Comparison of ENCODE assay signal across 17 cellular contexts in the genomic region with DNA sequence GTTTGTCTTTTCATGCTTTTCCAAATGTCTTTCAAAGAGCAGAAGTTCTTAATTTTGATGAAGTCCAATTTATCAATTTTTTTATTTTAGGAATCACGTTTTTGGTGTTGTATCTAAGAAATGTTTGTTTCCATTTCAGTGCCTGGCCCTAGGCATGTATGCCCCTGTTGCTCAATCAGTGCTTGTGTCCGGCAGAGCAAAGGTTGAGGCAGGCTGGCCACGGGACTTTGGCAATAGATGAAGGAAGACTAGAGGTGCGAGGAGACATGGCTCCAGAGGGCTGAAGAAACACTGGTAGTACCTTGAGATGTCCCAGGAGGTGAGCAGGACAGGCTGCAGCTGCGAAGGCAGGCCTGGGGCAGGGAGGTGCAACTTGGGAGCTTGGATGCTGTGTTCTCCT. TPM values are rescaled to one million over a fixed set of nuclear protein-coding genes. Genes with fewer than 3 reads are reported as not detected.
DNase-seq lines count a peak whose midpoint lies in the region; ATAC-seq and TF ChIP-seq lines count a peak whose summit lies in the region.
"Had no signal": no experiment of that assay in that cellular context is flagged by ENCODE, and none has a peak within 500 bp of the region (broad histone marks: within the 10 kb centered on the region; RNA-seq: fewer than 3 reads in every experiment).

No MANE protein-coding gene starts in this region.

- no peaks in the 10 kb centered on the region for H3K9me2 ChIP-seq in Loucy (replicated peaks; ENCODE audit: low read depth, low read length)

- peak overlapping the region; percentile 80 to 99 (median 90) for H3K27ac Mint-ChIP-seq in immature natural killer cell
- H3K27ac Mint-ChIP-seq: CD4-positive, alpha-beta memory T cell; H9 had no signal

- no peaks in the 10 kb centered on the region for H3K79me2 ChIP-seq in Loucy (ENCODE audit: insufficient read depth, low read length)

- no peak overlapping the region for H3K4me2 ChIP-seq in Loucy (ENCODE audit: low read depth, low read length, poor library complexity, severe bottlenecking)

- peak overlapping the region; percentile 18 for H3K9ac ChIP-seq in Loucy (ENCODE audit: low read depth, low read length, poor library complexity, severe bottlenecking)

- 37% methylated on average over 5 of the region's 5 CpGs for WGBS in right lobe of liver (ENCODE audit: insufficient coverage, low coverage, low lambda C conversion rate, missing lambda C conversion rate)

- H3K36me3 ChIP-seq in Loucy (ENCODE audit: insufficient read depth, low read length) (no peaks in the 10 kb centered on the region), right lobe of liver (no peaks in the 10 kb centered on the region)
- H3K36me3 ChIP-seq: BE2C had no signal

- no peak for TF ChIP-seq POLR2A in right lobe of liver (IDR thresholded peaks at IDR 0.05)

- peaks cover 17 to 22% (median 19%) of the 10 kb centered on the region in 3 donors for H3K27me3 Mint-ChIP-seq in immature natural killer cell (ENCODE audit: low read depth in 3 of 3)

- H3F3A ChIP-seq in Loucy (ENCODE audit: low read depth), result no peaks in the 10 kb centered on the region

- H3K9me3 Mint-ChIP-seq in immature natural killer cell, result no peaks in the 10 kb centered on the region

- intact Hi-C loops in right lobe of liver (cut with DNase I) (no loop called here), sciatic nerve (cut with DNase I) (no loop called here)

- no peak overlapping the region for H3K27ac ChIP-seq in right lobe of liver

- no peak overlapping the region for H3K4me3 ChIP-seq in Loucy (ENCODE audit: low read length, poor library complexity, severe bottlenecking)
- H3K4me3 ChIP-seq in right lobe of liver, result no peak overlapping the region
- H3K4me3 ChIP-seq: K562 had no signal

- no peaks in the 10 kb centered on the region for H4K20me1 ChIP-seq in Loucy (ENCODE audit: insufficient read depth, low read length, poor library complexity, severe bottlenecking)

- no peak overlapping the region for H2AFZ ChIP-seq in Loucy (ENCODE audit: low read length)

- no peaks in the 10 kb centered on the region for H3K36me3 Mint-ChIP-seq in immature natural killer cell
- H3K36me3 Mint-ChIP-seq: CD4-positive, alpha-beta memory T cell had no signal

- peaks cover 7% of the 10 kb centered on the region; the same call in 1 of the 2 replicates for H3K9me3 ChIP-seq in Loucy (ENCODE audit: insufficient read depth, low read depth, low read length)
- H3K9me3 ChIP-seq in right lobe of liver, result peaks cover 0 to 4% (median 0%) of the 10 kb centered on the region in 4 donors
- H3K9me3 ChIP-seq: BE2C had no signal

- TF ChIP-seq CTCF in Loucy (conservative IDR thresholded peaks at IDR 0.05; ENCODE audit: low read length) (no peak), right lobe of liver (IDR thresholded peaks at IDR 0.05) (no peak), GM13977 (IDR thresholded peaks at IDR 0.05; ENCODE audit: extremely low read depth, insufficient read depth, missing control alignments) (no peak)

- ATAC-seq in right lobe of liver (peak; percentile 62 to 88 (median 78)), HG02642 (IDR thresholded peaks at IDR 0.05; ENCODE audit: poor library complexity, unreplicated experiment) (no peak), sciatic nerve (no peak)
- ATAC-seq: K562 had no signal

- DNase-seq in immature natural killer cell (no peak), right lobe of liver (peak in 1 of 3 donors; percentile 68), GM13977 (ENCODE audit: low spot score) (no peak), sciatic nerve (ENCODE audit: low spot score) (no peak)
- no peak for DNase-seq in activated CD4-positive, alpha-beta T cell treated with anti-CD3 and anti-CD28 coated beads, Interleukin-2, amount 50 U/mL, for 1 hour
- DNase-seq: ACHN; BE2C; CD4-positive, alpha-beta memory T cell; DMS153; DMS79; GDM1; GOT3; H9 had no signal

- H3K27me3 ChIP-seq in Loucy (ENCODE audit: insufficient read depth, low read length, poor library complexity, severe bottlenecking) (no peaks in the 10 kb centered on the region), right lobe of liver (no peaks in the 10 kb centered on the region)
- H3K27me3 ChIP-seq: BE2C had no signal

- peaks cover 67% of the 10 kb centered on the region for H3K4me1 ChIP-seq in Loucy (ENCODE audit: insufficient read depth, low read length, poor library complexity, severe bottlenecking)
- H3K4me1 ChIP-seq in right lobe of liver, result no peaks in the 10 kb centered on the region

- peak overlapping the region in 3 of 5 donors; percentile 21 to 29 (median 27) for H3K4me3 Mint-ChIP-seq in immature natural killer cell
- H3K4me3 Mint-ChIP-seq: CD14-positive monocyte; CD4-positive, alpha-beta memory T cell; H9 had no signal

- in situ Hi-C loops in GM13977 (cut with MboI; ENCODE audit: low pct_unique_long_range_greater_than_20kb, low sequenced_read_pairs, unreplicated experiment), result no loop called here

- peaks cover 74 to 79% of the 10 kb centered on the region in 2 donors for H3K4me1 Mint-ChIP-seq in immature natural killer cell
- H3K4me1 Mint-ChIP-seq: CD4-positive, alpha-beta memory T cell had no signal

RNA-seq across cellular contexts. Expression of a gene that starts 10.1 kb away (rescaled TPM):
- 1 to 10 TPM; 5.8 to 8.9 (median 7.8) TPM for polyA plus RNA-seq in immature natural killer cell
- total RNA-seq in right lobe of liver, result 1 to 10 TPM in 3 of 6 experiments, under 1 TPM in 3; 0.73 to 5.3 (median 0.96) TPM
- 4.2 TPM for total RNA-seq in sciatic nerve
- total RNA-seq: CD4-positive, alpha-beta memory T cell had no signal
- polyA plus RNA-seq: CD14-positive monocyte; CD4-positive, alpha-beta memory T cell; K562 had no signal

Comparison
In these comparisons a context has a peak if more than half of its experiments do, and no peak if none do; other contexts are left out.
1. ATAC-seq: peak in right lobe of liver (4 of 4); none in HG02642 (single experiment) and sciatic nerve (single experiment).